ENCODE assay signal across 31 cellular contexts in the genomic region with DNA sequence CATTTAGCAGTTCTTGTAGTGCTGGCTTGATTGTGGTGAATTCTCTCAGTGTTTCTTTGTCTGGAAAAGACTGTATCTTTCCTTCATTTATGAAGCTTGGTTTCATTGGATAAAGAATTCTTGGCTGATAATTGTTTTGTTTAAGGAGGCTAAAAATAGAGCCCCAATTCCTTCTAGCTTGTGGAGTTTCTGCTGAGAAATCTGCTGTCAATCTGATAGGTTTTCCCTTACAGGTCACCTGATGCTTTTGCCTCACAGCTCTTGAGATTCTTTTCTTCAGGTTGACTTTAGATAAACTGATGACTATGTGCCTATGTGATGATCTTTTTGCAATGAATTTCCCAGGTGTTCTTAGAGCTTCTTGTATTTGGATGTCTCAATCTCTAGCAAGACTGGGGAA.
DNase-seq lines count a peak whose midpoint lies in the region; ATAC-seq and TF ChIP-seq lines count a peak whose summit lies in the region.
"Had no signal": no experiment of that assay in that cellular context is flagged by ENCODE, and none has a peak within 500 bp of the region (broad histone marks: within the 10 kb centered on the region; RNA-seq: fewer than 3 reads in every experiment).

No MANE protein-coding gene starts in this region.

- CTCF ChIA-PET in HEK293 (lab: Yijun Ruan, JAX) (no interaction called here), WTC11 (lab: Charles Lee) (no interaction called here)

- no peaks in the 10 kb centered on the region; the same call in 1 of the 2 replicates for H3K9me3 ChIP-seq in HEK293 (ENCODE audit: control insufficient read depth, insufficient read depth, low read depth, low read length)
- H3K9me3 ChIP-seq: A549, BE2C, BLaER1 had no signal

- no peak overlapping the region for H3K27ac ChIP-seq in HEK293 (ENCODE audit: extremely low read depth, low read depth, low read length)
- H3K27ac ChIP-seq: 22Rv1; A549; BLaER1; BLaER1 treated with 17β-estradiol and CSF1 and Interleukin-3, amounts not matched to agents 10 nM and 100 nM; C4-2B had no signal

- no peaks in the 10 kb centered on the region for H3K4me1 ChIP-seq in HEK293 (ENCODE audit: control insufficient read depth, insufficient read depth, low read length)
- H3K4me1 ChIP-seq: A549, BE2C, Caco-2 had no signal

- H3K27me3 ChIP-seq in H7 (ENCODE audit: control insufficient read depth, insufficient read depth, low read length) = no peaks in the 10 kb centered on the region
- H3K27me3 ChIP-seq: BE2C; BLaER1; BLaER1 treated with 17β-estradiol and CSF1 and Interleukin-3, amounts not matched to agents 10 nM and 100 nM had no signal

- H3K4me3 Mint-ChIP-seq in WTC11 = no peak overlapping the region
- H3K4me3 Mint-ChIP-seq: B cell; CD14-positive monocyte; CD4-positive, alpha-beta memory T cell; CD4-positive, alpha-beta T cell; CD4-positive, CD25-positive, alpha-beta regulatory T cell; CD8-positive, alpha-beta memory T cell; CD8-positive, alpha-beta T cell had no signal

- peaks cover 35% of the 10 kb centered on the region for H3K9me3 Mint-ChIP-seq in WTC11

- DNase-seq in WTC11 (ENCODE audit: low spot score) = no peak
- no peak for DNase-seq in H7
- DNase-seq in AG20443 (ENCODE audit: low spot score) = no peak
- DNase-seq: 8988T; ACHN; AML-193; BE2C; C1 segment of cervical spinal cord; Caco-2; Calu3; CD4-positive, alpha-beta memory T cell; CD4-positive, alpha-beta T cell; CD4-positive, CD25-positive, alpha-beta regulatory T cell; CD8-positive, alpha-beta memory T cell; CD8-positive, alpha-beta T cell; COR-L47; DMS 273 treated with DMSO at 0.1 percent for 48 hours; DMS153; DMS53; DMS79; DMS79 treated with DMSO at 0.1 percent for 48 hours; DND-41; EL had no signal

- no peak overlapping the region for H3K4me3 ChIP-seq in HEK293 (ENCODE audit: low read depth, low read length)
- H3K4me3 ChIP-seq in H7 (ENCODE audit: insufficient read depth, low read depth, low read length) = no peak overlapping the region
- H3K4me3 ChIP-seq: A549; BLaER1; BLaER1 treated with 17β-estradiol and CSF1 and Interleukin-3, amounts not matched to agents 10 nM and 100 nM had no signal

- H3K27me3 Mint-ChIP-seq in WTC11 (ENCODE audit: low read depth) = no peaks in the 10 kb centered on the region
- H3K27me3 Mint-ChIP-seq: B cell; CD4-positive, alpha-beta memory T cell; CD4-positive, alpha-beta T cell; CD4-positive, CD25-positive, alpha-beta regulatory T cell; CD8-positive, alpha-beta memory T cell had no signal

- no peak overlapping the region for H3K27ac Mint-ChIP-seq in WTC11
- H3K27ac Mint-ChIP-seq: B cell; CD14-positive monocyte; CD4-positive, alpha-beta memory T cell; CD4-positive, alpha-beta T cell; CD4-positive, CD25-positive, alpha-beta regulatory T cell; CD8-positive, alpha-beta memory T cell; CD8-positive, alpha-beta T cell had no signal

- TF ChIP-seq CTCF in HEK293 (tag by site-specific recombination; IDR thresholded peaks at IDR 0.05) = no peak
- no peak for TF ChIP-seq CTCF in WTC11 (IDR thresholded peaks at IDR 0.05)

- peaks cover 15% of the 10 kb centered on the region for H3K4me1 Mint-ChIP-seq in WTC11
- H3K4me1 Mint-ChIP-seq: B cell; CD14-positive monocyte; CD4-positive, alpha-beta memory T cell; CD4-positive, CD25-positive, alpha-beta regulatory T cell; CD8-positive, alpha-beta memory T cell had no signal

- H3K36me3 ChIP-seq in HEK293 (ENCODE audit: control insufficient read depth in 2 of 2, insufficient read depth in 1 of 2, low read length in 2 of 2) (no peaks in the 10 kb centered on the region), H7 (replicated peaks; ENCODE audit: control insufficient read depth, insufficient read depth, low read length) (no peaks in the 10 kb centered on the region)
- H3K36me3 ChIP-seq: BE2C; BLaER1; BLaER1 treated with 17β-estradiol and CSF1 and Interleukin-3, amounts not matched to agents 10 nM and 100 nM had no signal

- ATAC-seq in WTC11 = no peak
- ATAC-seq: A549; CD8-positive, alpha-beta T cell had no signal

- peaks cover 14% of the 10 kb centered on the region for H3K36me3 Mint-ChIP-seq in WTC11
- H3K36me3 Mint-ChIP-seq: CD14-positive monocyte; CD4-positive, alpha-beta memory T cell; CD4-positive, CD25-positive, alpha-beta regulatory T cell; CD8-positive, alpha-beta memory T cell; CD8-positive, alpha-beta T cell had no signal

- POLR2A ChIA-PET in HEK293 (lab: Yijun Ruan, JAX) (no interaction called here), WTC11 (lab: Charles Lee) (no interaction called here)

TF ChIP-seq in HEK293, 187 proteins besides CTCF, POLR2A, EP300 and RAD21:
- TF ChIP-seq ZFHX2 (tag by site-specific recombination; conservative IDR thresholded peaks at IDR 0.05) (no peak), SETDB1 (IDR thresholded peaks at IDR 0.05; ENCODE audit: insufficient read length, low read length) (peak; percentile 64)

TF ChIP-seq in WTC11, 78 proteins besides CTCF, POLR2A, EP300 and RAD21:
- TF ChIP-seq MLX (CRISPR knock-in tag; IDR thresholded peaks at IDR 0.05) (no peak), GABPB1 (CRISPR knock-in tag; IDR thresholded peaks at IDR 0.05) (no peak), RELA (CRISPR knock-in tag; IDR thresholded peaks at IDR 0.05; ENCODE audit: borderline replicate concordance) (no peak), SMAD3 (CRISPR knock-in tag; IDR thresholded peaks at IDR 0.05; ENCODE audit: borderline replicate concordance) (no peak), ZNF317 (CRISPR knock-in tag; IDR thresholded peaks at IDR 0.05; ENCODE audit: borderline replicate concordance, low read depth) (peak; percentile 80), NFYB (CRISPR knock-in tag; conservative IDR thresholded peaks at IDR 0.05; ENCODE audit: low read depth) (no peak)
- TF ChIP-seq, protein P1, sequence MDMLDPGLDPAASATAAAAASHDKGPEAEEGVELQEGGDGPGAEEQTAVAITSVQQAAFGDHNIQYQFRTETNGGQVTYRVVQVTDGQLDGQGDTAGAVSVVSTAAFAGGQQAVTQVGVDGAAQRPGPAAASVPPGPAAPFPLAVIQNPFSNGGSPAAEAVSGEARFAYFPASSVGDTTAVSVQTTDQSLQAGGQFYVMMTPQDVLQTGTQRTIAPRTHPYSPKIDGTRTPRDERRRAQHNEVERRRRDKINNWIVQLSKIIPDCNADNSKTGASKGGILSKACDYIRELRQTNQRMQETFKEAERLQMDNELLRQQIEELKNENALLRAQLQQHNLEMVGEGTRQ (CRISPR knock-in tag; IDR thresholded peaks at IDR 0.05) = no peak
- TF ChIP-seq, protein P2, sequence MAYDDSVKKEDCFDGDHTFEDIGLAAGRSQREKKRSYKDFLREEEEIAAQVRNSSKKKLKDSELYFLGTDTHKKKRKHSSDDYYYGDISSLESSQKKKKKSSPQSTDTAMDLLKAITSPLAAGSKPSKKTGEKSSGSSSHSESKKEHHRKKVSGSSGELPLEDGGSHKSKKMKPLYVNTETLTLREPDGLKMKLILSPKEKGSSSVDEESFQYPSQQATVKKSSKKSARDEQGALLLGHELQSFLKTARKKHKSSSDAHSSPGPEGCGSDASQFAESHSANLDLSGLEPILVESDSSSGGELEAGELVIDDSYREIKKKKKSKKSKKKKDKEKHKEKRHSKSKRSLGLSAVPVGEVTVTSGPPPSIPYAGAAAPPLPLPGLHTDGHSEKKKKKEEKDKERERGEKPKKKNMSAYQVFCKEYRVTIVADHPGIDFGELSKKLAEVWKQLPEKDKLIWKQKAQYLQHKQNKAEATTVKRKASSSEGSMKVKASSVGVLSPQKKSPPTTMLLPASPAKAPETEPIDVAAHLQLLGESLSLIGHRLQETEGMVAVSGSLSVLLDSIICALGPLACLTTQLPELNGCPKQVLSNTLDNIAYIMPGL (CRISPR knock-in tag; IDR thresholded peaks at IDR 0.05) = no peak
